Comparison of ENCODE assay signal across 18 cellular contexts in genomic region chr5:142984016-142984415, GRCh38.
DNase-seq lines count a peak whose midpoint lies in the region; ATAC-seq and TF ChIP-seq lines count a peak whose summit lies in the region.
"Had no signal": no experiment of that assay in that cellular context is flagged by ENCODE, and none has a peak within 500 bp of the region (broad histone marks: within the 10 kb centered on the region; RNA-seq: fewer than 3 reads in every experiment).

No MANE protein-coding gene starts in this region.

- H2BK12ac ChIP-seq in neuronal stem cell (ENCODE audit: low read length), result no peak overlapping the region

- H2BK120ac ChIP-seq in neuronal stem cell (ENCODE audit: low read depth, low read length), result no peak overlapping the region

- H3K79me1 ChIP-seq in neuronal stem cell (ENCODE audit: low read depth, low read length), result no peaks in the 10 kb centered on the region

- no peak overlapping the region for H3K4me3 Mint-ChIP-seq in activated CD8-positive, alpha-beta memory T cell treated with anti-CD3 and anti-CD28 coated beads, Interleukin-2, amount 10 ng/mL, durations not matched to agents 7 days and 5 days
- H3K4me3 Mint-ChIP-seq in endodermal cell (no peak overlapping the region), nephron progenitor cell (no peak overlapping the region)
- H3K4me3 Mint-ChIP-seq: activated CD4-positive, alpha-beta T cell treated with anti-CD3 and anti-CD28 coated beads, Interleukin-2, amount 10 ng/mL, durations not matched to agents 7 days and 5 days; activated T-helper 17 cell treated with anti-CD3 and anti-CD28 coated beads, Interleukin-2, amount 50 U/mL, for 72 hours; dendritic cell treated with granulocyte-macrophage colony-stimulating factor and Interleukin-4, amounts not matched to agents 40 ng/mL and 50 ng/mL, for 4 days; T-helper 2 cell treated with Interferon-gamma antibody and Interleukin-4, amounts not matched to agents 5 μg/mL and 100 μg/mL, for 36 hours had no signal

- H3K9ac ChIP-seq in endodermal cell (ENCODE audit: extremely low read depth, low read length, poor library complexity, severe bottlenecking) (no peak overlapping the region), neuronal stem cell (ENCODE audit: low read depth, low read length, poor library complexity) (no peak overlapping the region)

- H3K9me3 ChIP-seq in endodermal cell (ENCODE audit: control insufficient read depth, low read length) (no peaks in the 10 kb centered on the region), neuronal stem cell (replicated peaks in 1 of 2; ENCODE audit: control insufficient read depth in 2 of 2, insufficient read depth in 1 of 2, low read depth in 1 of 2, low read length in 2 of 2) (no peaks in the 10 kb centered on the region)
- H3K9me3 ChIP-seq: left lung had no signal

- CTCF ChIA-PET in activated CD8-positive, alpha-beta memory T cell treated with anti-CD3 and anti-CD28 coated beads, Interleukin-2, amount 10 ng/mL, durations not matched to agents 7 days and 5 days (lab: Charles Lee), result interaction anchor here (1.0 to 2.1 kb wide), 2 partner anchors 15 to 20 kb away, joined by 3 to 6 read pairs; no protein-coding TSS in a partner anchor

- H3K4me1 ChIP-seq in endodermal cell (ENCODE audit: control insufficient read depth, insufficient read depth, low read length) (peaks cover 14% of the 10 kb centered on the region), neuronal stem cell (ENCODE audit: control insufficient read depth in 2 of 2, insufficient read depth in 1 of 2, low read depth in 1 of 2, low read length in 2 of 2) (peaks cover 20 to 21% of the 10 kb centered on the region in 2 donors)

- WGBS in endodermal cell (ENCODE audit: insufficient coverage in 1 of 2, insufficient read length in 1 of 2), 2 experiments, result 100% methylated on average over 1 of the region's 1 CpG; no CpG with 5 or more reads in 1 of the 2 experiments
- WGBS in neuronal stem cell (ENCODE audit: extremely low coverage in 2 of 2, insufficient read length in 2 of 2, insufficient replicate concordance in 1 of 2), 2 donors, result no CpG with 5 or more reads among the region's 1 CpG

- H3K4me3 ChIP-seq in endodermal cell (ENCODE audit: low read length) (no peak overlapping the region), neuronal stem cell (ENCODE audit: low read length in 2 of 2) (no peak overlapping the region)
- H3K4me3 ChIP-seq: left lung had no signal

- no peak overlapping the region for H3K18ac ChIP-seq in neuronal stem cell (ENCODE audit: low read length)

- no peak overlapping the region for H2BK5ac ChIP-seq in neuronal stem cell (ENCODE audit: low read length)

- H3K14ac ChIP-seq in neuronal stem cell (ENCODE audit: low read length), result no peak overlapping the region

- H3K36me3 ChIP-seq in endodermal cell (ENCODE audit: control insufficient read depth, insufficient read depth, low read length) (no peaks in the 10 kb centered on the region), neuronal stem cell (replicated peaks in 1 of 2; ENCODE audit: control insufficient read depth in 2 of 2, insufficient read depth in 2 of 2, low read length in 2 of 2) (no peaks in the 10 kb centered on the region)
- H3K36me3 ChIP-seq: left lung had no signal

- peak overlapping the region; percentile 62 for H3K27ac Mint-ChIP-seq in activated CD8-positive, alpha-beta memory T cell treated with anti-CD3 and anti-CD28 coated beads, Interleukin-2, amount 10 ng/mL, durations not matched to agents 7 days and 5 days
- H3K27ac Mint-ChIP-seq in endodermal cell (peak overlapping the region; percentile 62), nephron progenitor cell (no peak overlapping the region)
- H3K27ac Mint-ChIP-seq: activated T-helper 17 cell treated with anti-CD3 and anti-CD28 coated beads, Interleukin-2, amount 50 U/mL, for 72 hours; dendritic cell treated with granulocyte-macrophage colony-stimulating factor and Interleukin-4, amounts not matched to agents 40 ng/mL and 50 ng/mL, for 4 days; T-helper 2 cell treated with Interferon-gamma antibody and Interleukin-4, amounts not matched to agents 5 μg/mL and 100 μg/mL, for 36 hours had no signal

- no peak for DNase-seq in activated CD8-positive, alpha-beta memory T cell treated with anti-CD3 and anti-CD28 coated beads, Interleukin-2, amount 10 ng/mL, durations not matched to agents 7 days and 5 days
- DNase-seq in activated CD8-positive, alpha-beta memory T cell treated with anti-CD3 and anti-CD28 coated beads, Interleukin-2, amount 50 U/mL, for 4 hours, result no peak
- DNase-seq in NCI-H2029 treated with DMSO at 0.1 percent for 48 hours (lab: John Stamatoyannopoulos, UW), result peak; percentile 46
- DNase-seq in endodermal cell, result no peak
- no peak for DNase-seq in neuronal stem cell (ENCODE audit: low spot score)
- no peak for DNase-seq in nephron progenitor cell
- no peak for DNase-seq in SW480 (ENCODE audit: low spot score)
- no peak for DNase-seq in NCI-H2107 (lab: John Stamatoyannopoulos, UW)
- DNase-seq: activated CD4-positive, alpha-beta T cell treated with anti-CD3 and anti-CD28 coated beads, Interleukin-2, amount 10 ng/mL, durations not matched to agents 7 days and 5 days; GF-D8; hypothalamus; left lung; NCI-H2081 treated with DMSO at 0.1 percent for 48 hours; right cardiac atrium; stimulated activated CD4-positive, alpha-beta T cell treated with anti-CD3 and anti-CD28 coated beads, Interleukin-1b, Interleukin-23, amount 100 ng/mL, for 48 hours had no signal

- H3K4me1 Mint-ChIP-seq in activated CD8-positive, alpha-beta memory T cell treated with anti-CD3 and anti-CD28 coated beads, Interleukin-2, amount 10 ng/mL, durations not matched to agents 7 days and 5 days, result peaks cover 44% of the 10 kb centered on the region
- H3K4me1 Mint-ChIP-seq in endodermal cell, result peaks cover 30% of the 10 kb centered on the region
- H3K4me1 Mint-ChIP-seq in nephron progenitor cell, result peaks cover 30% of the 10 kb centered on the region

- H2BK15ac ChIP-seq in neuronal stem cell (ENCODE audit: low read length), result no peak overlapping the region

- no peak overlapping the region for H3K23ac ChIP-seq in neuronal stem cell (ENCODE audit: low read depth, low read length, poor library complexity)

- no peak for TF ChIP-seq CTCF in endodermal cell (conservative IDR thresholded peaks at IDR 0.05)
- TF ChIP-seq CTCF in nephron progenitor cell (IDR thresholded peaks at IDR 0.05), result no peak

- H3K27ac ChIP-seq in endodermal cell (ENCODE audit: low read depth, low read length) (no peak overlapping the region), neuronal stem cell (replicated peaks; ENCODE audit: low read length) (no peak overlapping the region)

- no peaks in the 10 kb centered on the region for H3K27me3 ChIP-seq in endodermal cell (ENCODE audit: control insufficient read depth, insufficient read depth, low read length, poor library complexity, severe bottlenecking)
- H3K27me3 ChIP-seq in neuronal stem cell (ENCODE audit: control insufficient read depth in 3 of 3, insufficient read depth in 3 of 3, low read depth in 1 of 3, low read length in 3 of 3), result no peaks in the 10 kb centered on the region
- H3K27me3 ChIP-seq: left lung had no signal

- H2AFZ ChIP-seq in neuronal stem cell (ENCODE audit: low read length), result peak overlapping the region; percentile 79

- no peak overlapping the region for H3K4me2 ChIP-seq in neuronal stem cell (ENCODE audit: insufficient read depth, low read length, poor library complexity, severe bottlenecking)

- H4K8ac ChIP-seq in neuronal stem cell (ENCODE audit: low read depth, low read length), result no peak overlapping the region

- H4K91ac ChIP-seq in neuronal stem cell (ENCODE audit: low read depth, low read length, poor library complexity), result no peak overlapping the region

- peaks cover 32% of the 10 kb centered on the region for H3K36me3 Mint-ChIP-seq in activated CD8-positive, alpha-beta memory T cell treated with anti-CD3 and anti-CD28 coated beads, Interleukin-2, amount 10 ng/mL, durations not matched to agents 7 days and 5 days
- H3K36me3 Mint-ChIP-seq in endodermal cell (ENCODE audit: low read depth) (peaks cover 20% of the 10 kb centered on the region), nephron progenitor cell (ENCODE audit: low read depth) (peaks cover 4% of the 10 kb centered on the region)

- no peaks in the 10 kb centered on the region for H3K27me3 Mint-ChIP-seq in activated CD8-positive, alpha-beta memory T cell treated with anti-CD3 and anti-CD28 coated beads, Interleukin-2, amount 10 ng/mL, durations not matched to agents 7 days and 5 days
- no peaks in the 10 kb centered on the region for H3K27me3 Mint-ChIP-seq in endodermal cell (ENCODE audit: insufficient read depth)
- H3K27me3 Mint-ChIP-seq in nephron progenitor cell (ENCODE audit: low read depth, poor library complexity), result peaks cover 8% of the 10 kb centered on the region
- H3K27me3 Mint-ChIP-seq: activated CD4-positive, alpha-beta T cell treated with anti-CD3 and anti-CD28 coated beads, Interleukin-2, amount 10 ng/mL, durations not matched to agents 7 days and 5 days; activated T-helper 17 cell treated with anti-CD3 and anti-CD28 coated beads, Interleukin-2, amount 50 U/mL, for 72 hours; dendritic cell treated with granulocyte-macrophage colony-stimulating factor and Interleukin-4, amounts not matched to agents 40 ng/mL and 50 ng/mL, for 4 days had no signal

- no peak overlapping the region for H3K4ac ChIP-seq in neuronal stem cell (ENCODE audit: low read length)

- H2AK5ac ChIP-seq in neuronal stem cell (ENCODE audit: low read depth, low read length), result no peak overlapping the region

- ATAC-seq in activated CD8-positive, alpha-beta memory T cell treated with anti-CD3 and anti-CD28 coated beads, Interleukin-2, amount 10 ng/mL, durations not matched to agents 7 days and 5 days, result no peak
- ATAC-seq: activated T-helper 17 cell treated with anti-CD3 and anti-CD28 coated beads, Interleukin-2, amount 50 U/mL, for 72 hours; left lung had no signal

- H3K9me3 Mint-ChIP-seq in activated CD8-positive, alpha-beta memory T cell treated with anti-CD3 and anti-CD28 coated beads, Interleukin-2, amount 10 ng/mL, durations not matched to agents 7 days and 5 days (ENCODE audit: low read depth), result peaks cover 7% of the 10 kb centered on the region
- H3K9me3 Mint-ChIP-seq in endodermal cell (peaks cover 18% of the 10 kb centered on the region), nephron progenitor cell (peaks cover 18% of the 10 kb centered on the region)
- H3K9me3 Mint-ChIP-seq: activated T-helper 17 cell treated with anti-CD3 and anti-CD28 coated beads, Interleukin-2, amount 50 U/mL, for 72 hours had no signal
